ENCODE assay signal across 33 cellular contexts in the genomic region with DNA sequence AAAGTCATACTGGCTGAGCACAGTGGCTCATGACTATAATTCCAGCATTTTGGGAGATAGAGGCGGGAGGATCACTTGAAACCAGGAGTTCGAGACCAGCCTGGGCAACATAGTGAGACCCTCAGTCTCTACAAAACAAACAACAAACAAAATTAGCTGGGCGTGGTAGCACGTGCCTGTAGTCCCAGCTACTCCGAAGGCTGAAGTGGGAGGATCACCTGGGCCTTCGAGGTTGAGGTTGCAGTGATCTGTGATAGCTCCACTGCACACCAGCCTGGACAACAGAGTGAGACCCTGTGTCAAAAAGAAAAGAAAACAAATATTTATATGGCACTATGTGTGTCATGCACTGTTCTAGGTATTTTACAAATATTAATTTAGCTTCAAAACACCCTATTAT.
"Had no signal": no experiment of that assay in that cellular context is flagged by ENCODE, and none has a peak within 500 bp of the region (broad histone marks: within the 10 kb centered on the region; RNA-seq: fewer than 3 reads in every experiment).

No MANE protein-coding gene starts in this region.

- DNase-seq: activated CD4-positive, alpha-beta memory T cell treated with anti-CD3 and anti-CD28 coated beads for 36 hours; activated CD4-positive, alpha-beta T cell treated with anti-CD3 and anti-CD28 coated beads for 36 hours; activated CD4-positive, alpha-beta T cell treated with anti-CD3 and anti-CD28 coated beads, Interleukin-2, amount 10 ng/mL, durations not matched to agents 24 days and 14 days; activated CD4-positive, CD25-positive, alpha-beta regulatory T cell; activated CD4-positive, CD25-positive, alpha-beta regulatory T cell treated with anti-CD3 and anti-CD28 coated beads, Interleukin-2, amount 50 U/mL, for 72 hours; activated CD8-positive, alpha-beta memory T cell treated with anti-CD3 and anti-CD28 coated beads, Interleukin-2, amount 50 U/mL, for 48 hours; activated gamma-delta T cell; activated naive CD4-positive, alpha-beta T cell; activated naive CD4-positive, alpha-beta T cell treated with anti-CD3 and anti-CD28 coated beads, Interleukin-2, amount 10 ng/mL, durations not matched to agents 7 days and 5 days; activated naive CD8-positive, alpha-beta T cell treated with anti-CD3 and anti-CD28 coated beads, Interleukin-2, amount 10 ng/mL, durations not matched to agents 7 days and 5 days; activated T-cell treated with anti-CD3 and anti-CD28 coated beads for 4 hours; activated T-cell treated with anti-CD3 and anti-CD28 coated beads, Interleukin-2, amount 50 U/mL, for 24 hours; activated T-cell treated with anti-CD3 and anti-CD28 coated beads, Interleukin-2, amount 50 U/mL, for 72 hours; central memory CD4-positive, alpha-beta T cell; cerebellar nuclear complex; colonic mucosa; effector CD8-positive, alpha-beta T cell; esophagus squamous epithelium; foreskin melanocyte; T-helper 1 cell; T-helper 17 cell; T1000; WERI-Rb-1 had no signal

- H3K27ac ChIP-seq: ascending aorta, breast epithelium, colonic mucosa, epithelial cell of prostate, esophagus squamous epithelium, gastroesophageal sphincter, WERI-Rb-1 had no signal

- H3K4me3 ChIP-seq: ascending aorta, breast epithelium, cardiac muscle cell, colonic mucosa, esophagus squamous epithelium, gastroesophageal sphincter had no signal

- ATAC-seq: activated CD4-positive, alpha-beta T cell treated with anti-CD3 and anti-CD28 coated beads for 36 hours; activated naive CD4-positive, alpha-beta T cell treated with anti-CD3 and anti-CD28 coated beads, Interleukin-2, amount 50 U/mL, for 72 hours; activated T-cell treated with anti-CD3 and anti-CD28 coated beads, Interleukin-2, amount 50 U/mL, for 72 hours; gastroesophageal sphincter; T-helper 17 cell had no signal

- H3K36me3 ChIP-seq: ascending aorta, breast epithelium, cardiac muscle cell, colonic mucosa, esophagus squamous epithelium, WERI-Rb-1 had no signal

- H3K9me3 Mint-ChIP-seq: activated CD4-positive, alpha-beta memory T cell treated with anti-CD3 and anti-CD28 coated beads for 36 hours; activated CD4-positive, alpha-beta T cell treated with anti-CD3 and anti-CD28 coated beads, Interleukin-2, amount 10 ng/mL, durations not matched to agents 24 days and 14 days; activated naive CD4-positive, alpha-beta T cell treated with anti-CD3 and anti-CD28 coated beads, Interleukin-2, amount 10 ng/mL, durations not matched to agents 7 days and 5 days; activated naive CD4-positive, alpha-beta T cell treated with anti-CD3 and anti-CD28 coated beads, Interleukin-2, amount 50 U/mL, for 72 hours; activated naive CD8-positive, alpha-beta T cell treated with anti-CD3 and anti-CD28 coated beads, Interleukin-2, amount 10 ng/mL, durations not matched to agents 7 days and 5 days; activated T-cell treated with anti-CD3 and anti-CD28 coated beads, Interleukin-2, amount 50 U/mL, for 24 hours; activated T-cell treated with anti-CD3 and anti-CD28 coated beads, Interleukin-2, amount 50 U/mL, for 72 hours; brain; T-helper 2 cell treated with Interferon-gamma antibody and Interleukin-4, amounts not matched to agents 5 μg/mL and 100 μg/mL, for 36 hours had no signal

- H3K9me3 ChIP-seq: ascending aorta, breast epithelium, colonic mucosa, esophagus squamous epithelium, gastroesophageal sphincter had no signal

- H3K27me3 ChIP-seq: ascending aorta, breast epithelium, cardiac muscle cell, colonic mucosa, esophagus squamous epithelium, gastroesophageal sphincter had no signal

- H3K27ac Mint-ChIP-seq: activated CD4-positive, alpha-beta memory T cell treated with anti-CD3 and anti-CD28 coated beads for 36 hours; activated CD4-positive, alpha-beta T cell treated with anti-CD3 and anti-CD28 coated beads for 36 hours; activated CD4-positive, alpha-beta T cell treated with anti-CD3 and anti-CD28 coated beads, Interleukin-2, amount 10 ng/mL, durations not matched to agents 24 days and 14 days; activated naive CD4-positive, alpha-beta T cell treated with anti-CD3 and anti-CD28 coated beads, Interleukin-2, amount 10 ng/mL, durations not matched to agents 7 days and 5 days; activated naive CD4-positive, alpha-beta T cell treated with anti-CD3 and anti-CD28 coated beads, Interleukin-2, amount 50 U/mL, for 72 hours; activated naive CD8-positive, alpha-beta T cell treated with anti-CD3 and anti-CD28 coated beads, Interleukin-2, amount 10 ng/mL, durations not matched to agents 7 days and 5 days; activated T-cell treated with anti-CD3 and anti-CD28 coated beads, Interleukin-2, amount 50 U/mL, for 24 hours; activated T-cell treated with anti-CD3 and anti-CD28 coated beads, Interleukin-2, amount 50 U/mL, for 72 hours; T-helper 2 cell treated with Interferon-gamma antibody and Interleukin-4, amounts not matched to agents 5 μg/mL and 100 μg/mL, for 36 hours had no signal

- FAIRE-seq: endometrium, endothelial cell of umbilical vein had no signal

- H3K4me1 Mint-ChIP-seq: activated CD4-positive, alpha-beta T cell treated with anti-CD3 and anti-CD28 coated beads for 36 hours; activated CD4-positive, alpha-beta T cell treated with anti-CD3 and anti-CD28 coated beads, Interleukin-2, amount 10 ng/mL, durations not matched to agents 24 days and 14 days; activated naive CD4-positive, alpha-beta T cell treated with anti-CD3 and anti-CD28 coated beads, Interleukin-2, amount 10 ng/mL, durations not matched to agents 7 days and 5 days; activated naive CD8-positive, alpha-beta T cell treated with anti-CD3 and anti-CD28 coated beads, Interleukin-2, amount 10 ng/mL, durations not matched to agents 7 days and 5 days had no signal

- H3K27me3 Mint-ChIP-seq: activated CD4-positive, alpha-beta memory T cell treated with anti-CD3 and anti-CD28 coated beads for 36 hours; activated CD4-positive, alpha-beta T cell treated with anti-CD3 and anti-CD28 coated beads for 36 hours; activated CD4-positive, alpha-beta T cell treated with anti-CD3 and anti-CD28 coated beads, Interleukin-2, amount 10 ng/mL, durations not matched to agents 24 days and 14 days; activated naive CD4-positive, alpha-beta T cell treated with anti-CD3 and anti-CD28 coated beads, Interleukin-2, amount 10 ng/mL, durations not matched to agents 7 days and 5 days; activated naive CD8-positive, alpha-beta T cell treated with anti-CD3 and anti-CD28 coated beads, Interleukin-2, amount 10 ng/mL, durations not matched to agents 7 days and 5 days; activated T-cell treated with anti-CD3 and anti-CD28 coated beads, Interleukin-2, amount 50 U/mL, for 24 hours; brain; T-helper 17 cell had no signal

- H3K4me3 Mint-ChIP-seq: activated CD4-positive, alpha-beta memory T cell treated with anti-CD3 and anti-CD28 coated beads for 36 hours; activated CD4-positive, alpha-beta T cell treated with anti-CD3 and anti-CD28 coated beads for 36 hours; activated CD4-positive, alpha-beta T cell treated with anti-CD3 and anti-CD28 coated beads, Interleukin-2, amount 10 ng/mL, durations not matched to agents 24 days and 14 days; activated naive CD4-positive, alpha-beta T cell treated with anti-CD3 and anti-CD28 coated beads, Interleukin-2, amount 10 ng/mL, durations not matched to agents 7 days and 5 days; activated naive CD8-positive, alpha-beta T cell treated with anti-CD3 and anti-CD28 coated beads, Interleukin-2, amount 10 ng/mL, durations not matched to agents 7 days and 5 days; activated T-cell treated with anti-CD3 and anti-CD28 coated beads, Interleukin-2, amount 50 U/mL, for 24 hours; activated T-cell treated with anti-CD3 and anti-CD28 coated beads, Interleukin-2, amount 50 U/mL, for 72 hours; brain; T-helper 17 cell; T-helper 2 cell treated with Interferon-gamma antibody and Interleukin-4, amounts not matched to agents 5 μg/mL and 100 μg/mL, for 36 hours had no signal

- H3K36me3 Mint-ChIP-seq: activated CD4-positive, alpha-beta memory T cell treated with anti-CD3 and anti-CD28 coated beads for 36 hours; activated naive CD4-positive, alpha-beta T cell treated with anti-CD3 and anti-CD28 coated beads, Interleukin-2, amount 10 ng/mL, durations not matched to agents 7 days and 5 days; activated naive CD4-positive, alpha-beta T cell treated with anti-CD3 and anti-CD28 coated beads, Interleukin-2, amount 50 U/mL, for 72 hours; brain had no signal
